10 cellular contexts compared by ENCODE assay signal in genomic region chr19:19402656-19403372, GRCh38. TPM values are rescaled to one million over a fixed set of nuclear protein-coding genes. Genes with fewer than 3 reads are reported as not detected.
A peak's percentile ranks its signal among the peaks of the same experiment; 100 is the strongest.
DNase-seq lines count a peak whose midpoint lies in the region; ATAC-seq, FAIRE-seq and TF ChIP-seq lines count a peak whose summit lies in the region.
"Had no signal": no experiment of that assay in that cellular context is flagged by ENCODE, and none has a peak within 500 bp of the region (broad histone marks: within the 10 kb centered on the region; RNA-seq: fewer than 3 reads in every experiment).

No MANE protein-coding gene starts in this region.

- no peak overlapping the region for H3K27ac ChIP-seq in CD4-positive, alpha-beta T cell (ENCODE audit: low read depth, low read length)

- no peaks in the 10 kb centered on the region for H3K9me3 ChIP-seq in CD4-positive, alpha-beta T cell (ENCODE audit: control insufficient read depth, low read length)

- H3K36me3 Mint-ChIP-seq in CD4-positive, alpha-beta T cell (ENCODE audit: low read depth) = peaks cover 14% of the 10 kb centered on the region
- H3K36me3 Mint-ChIP-seq in chondrocyte (ENCODE audit: low read depth) = no peaks in the 10 kb centered on the region

- H3K27ac Mint-ChIP-seq in CD4-positive, alpha-beta T cell = peak overlapping the region; percentile 90
- H3K27ac Mint-ChIP-seq in chondrocyte (ENCODE audit: unreplicated experiment) = peak overlapping the region; percentile 91

- H3K27me3 Mint-ChIP-seq in CD4-positive, alpha-beta T cell = no peaks in the 10 kb centered on the region
- no peaks in the 10 kb centered on the region for H3K27me3 Mint-ChIP-seq in chondrocyte (ENCODE audit: low read depth)

- ATAC-seq in CD4-positive, alpha-beta T cell (ENCODE audit: poor library complexity) = no peak
- ATAC-seq in omental fat pad (ENCODE audit: low FRiP score) = peak; percentile 8
- ATAC-seq in HG02852 (IDR thresholded peaks at IDR 0.05; ENCODE audit: unreplicated experiment) = no peak
- no peak for ATAC-seq in GM21529 (IDR thresholded peaks at IDR 0.05; ENCODE audit: unreplicated experiment)

- no peak for TF ChIP-seq CTCF in CD4-positive, alpha-beta T cell (IDR thresholded peaks at IDR 0.05)
- no peak for TF ChIP-seq CTCF in chondrocyte (IDR thresholded peaks at IDR 0.05)
- no peak for TF ChIP-seq CTCF in omental fat pad (IDR thresholded peaks at IDR 0.05)

- POLR2A ChIA-PET in CD4-positive, alpha-beta T cell (lab: Charles Lee) = interaction anchor here (0.6 kb wide), 1 partner anchor 25 kb away, joined by 4 read pairs; no protein-coding TSS in a partner anchor

- peak overlapping the region; percentile 67 for H3K4me3 Mint-ChIP-seq in CD4-positive, alpha-beta T cell
- no peak overlapping the region for H3K4me3 Mint-ChIP-seq in chondrocyte (ENCODE audit: unreplicated experiment)

- FAIRE-seq in RCC 7860 (lab: Jason Lieb, UNC) = no peak

- no peaks in the 10 kb centered on the region for H3K27me3 ChIP-seq in CD4-positive, alpha-beta T cell (ENCODE audit: control insufficient read depth, insufficient read depth, low read length)

- intact Hi-C loops in CD4-positive, alpha-beta T cell (cut with DNase I, micrococcal nuclease) = loop anchor here in 1 of 2 experiments (2.0 kb wide), 1 partner anchor 84 kb away; no protein-coding TSS in a partner anchor

- peaks cover 56% of the 10 kb centered on the region for H3K4me1 Mint-ChIP-seq in CD4-positive, alpha-beta T cell (ENCODE audit: low read depth)
- peaks cover 52% of the 10 kb centered on the region for H3K4me1 Mint-ChIP-seq in chondrocyte (ENCODE audit: low read depth)

- no peaks in the 10 kb centered on the region for H3K9me3 Mint-ChIP-seq in CD4-positive, alpha-beta T cell
- no peaks in the 10 kb centered on the region for H3K9me3 Mint-ChIP-seq in chondrocyte (ENCODE audit: low read depth)

- CTCF ChIA-PET in CD4-positive, alpha-beta T cell (lab: Charles Lee) = interaction anchor here (1.9 to 3.2 kb wide), 2 partner anchors 87 kb away, joined by 7 to 34 read pairs; no protein-coding TSS in a partner anchor

- DNase-seq in CD4-positive, alpha-beta T cell = no peak
- peak; percentile 70 for DNase-seq in MV-4-11 (lab: John Stamatoyannopoulos, UW)
- no peak for DNase-seq in chondrocyte (ENCODE audit: low spot score)
- no peak for DNase-seq in omental fat pad (ENCODE audit: low spot score)
- no peak for DNase-seq in RCC 7860 (ENCODE audit: low spot score)
- DNase-seq in HuH-7.5 (ENCODE audit: low spot score) = no peak
- DNase-seq: activated T-cell treated with anti-CD3 and anti-CD28 coated beads, Interleukin-2, amount 50 U/mL, for 48 hours; effector CD4-positive, alpha-beta T cell had no signal

RNA-seq across cellular contexts. Expression of gene GATAD2A, which starts 2.7 kb away (rescaled TPM):
- 100 to 1,000 TPM; 104 to 107 TPM for total RNA-seq in CD4-positive, alpha-beta T cell
- total RNA-seq in chondrocyte = 68.9 to 83.7 TPM (median 82.6 TPM) in 3 replicates
- total RNA-seq in omental fat pad = 10 to 100 TPM; 25.9 to 80.3 (median 35.9) TPM
